ENCODE assay signal across 1 cellular context in genomic region chr11:73779084-73779902, GRCh38.
TF ChIP-seq lines count a peak whose summit lies in the region.

No MANE protein-coding gene starts in this region.

TF ChIP-seq in HepG2, 621 proteins besides CTCF, POLR2A, EP300 and RAD21 (continued from another document and continues in another):
- TF ChIP-seq ZBTB4 (CRISPR knock-in tag; IDR thresholded peaks at IDR 0.05; ENCODE audit: borderline replicate concordance) (peak; percentile 51; the same call in 1 of the 2 replicates), DMAP1 (CRISPR knock-in tag; IDR thresholded peaks at IDR 0.05) (peak; percentile 99), ZNF720 (CRISPR knock-in tag; IDR thresholded peaks at IDR 0.05) (no peak), SIX1 (CRISPR knock-in tag; IDR thresholded peaks at IDR 0.05; ENCODE audit: borderline replicate concordance) (no peak; the same call in 1 of the 2 replicates), ZBTB7B (CRISPR knock-in tag; IDR thresholded peaks at IDR 0.05) (peak; percentile 63; the same call in 1 of the 2 replicates), SRSF4 (IDR thresholded peaks at IDR 0.05; ENCODE audit: low read depth, low read length, poor library complexity, severe bottlenecking) (no peak), ZNF792 (CRISPR knock-in tag; IDR thresholded peaks at IDR 0.05) (peak; percentile 73), RORA (CRISPR knock-in tag; IDR thresholded peaks at IDR 0.05) (no peak), SMARCE1 (IDR thresholded peaks at IDR 0.05; ENCODE audit: borderline replicate concordance) (no peak), FOSL1 (CRISPR knock-in tag; IDR thresholded peaks at IDR 0.05; ENCODE audit: borderline replicate concordance) (peak; percentile 92), BCL6 (CRISPR knock-in tag; IDR thresholded peaks at IDR 0.05) (peak; percentile 21; the same call in 1 of the 2 replicates), KAT7 (CRISPR knock-in tag; IDR thresholded peaks at IDR 0.05; ENCODE audit: borderline replicate concordance) (no peak; the same call in 1 of the 2 replicates), ZNF407 (CRISPR knock-in tag; IDR thresholded peaks at IDR 0.05; ENCODE audit: not compliant biosample characterization) (no peak), KLF12 (CRISPR knock-in tag; IDR thresholded peaks at IDR 0.05; ENCODE audit: borderline replicate concordance) (0 out of 2 replicates have a peak, but pooled peaks have one; percentile 35), NFIB (CRISPR knock-in tag; IDR thresholded peaks at IDR 0.05; ENCODE audit: borderline replicate concordance) (no peak), MEF2D (CRISPR knock-in tag; IDR thresholded peaks at IDR 0.05) (peak; percentile 72; the same call in 1 of the 2 replicates), THAP7 (CRISPR knock-in tag; IDR thresholded peaks at IDR 0.05) (peak; percentile 100), ZNF101 (CRISPR knock-in tag; IDR thresholded peaks at IDR 0.05; ENCODE audit: borderline replicate concordance, low read depth) (no peak), ZGPAT (CRISPR knock-in tag; IDR thresholded peaks at IDR 0.05) (peak; percentile 61; the same call in 1 of the 2 replicates), ZNF562 (CRISPR knock-in tag; IDR thresholded peaks at IDR 0.05; ENCODE audit: borderline replicate concordance) (no peak), SUZ12 (IDR thresholded peaks at IDR 0.05; ENCODE audit: low read depth, low read length) (no peak), MTERF4 (CRISPR knock-in tag; IDR thresholded peaks at IDR 0.05) (no peak), PBX3 (CRISPR knock-in tag; IDR thresholded peaks at IDR 0.05; ENCODE audit: borderline replicate concordance) (no peak), ZNF891 (CRISPR knock-in tag; IDR thresholded peaks at IDR 0.05) (peak; percentile 28; the same call in 1 of the 2 replicates), POGZ (CRISPR knock-in tag; IDR thresholded peaks at IDR 0.05) (peak; percentile 80), KLF11 (CRISPR knock-in tag; IDR thresholded peaks at IDR 0.05) (no peak), ELF1 (CRISPR knock-in tag; IDR thresholded peaks at IDR 0.05) (peak; percentile 95), ZNF430 (CRISPR knock-in tag; IDR thresholded peaks at IDR 0.05) (no peak), ZNF574 (CRISPR knock-in tag; IDR thresholded peaks at IDR 0.05) (peak; percentile 73), MAFK (conservative IDR thresholded peaks at IDR 0.05 in 1 of 2, IDR thresholded peaks at IDR 0.05 in 1 of 2; ENCODE audit: low read length in 2 of 2) (peak in 1 of 2 experiments; percentile 29; a peak in 2 of 4 replicates), ZHX1 (CRISPR knock-in tag; IDR thresholded peaks at IDR 0.05; ENCODE audit: low read depth) (peak; percentile 77), NKX3-1 (CRISPR knock-in tag; IDR thresholded peaks at IDR 0.05) (0 out of 2 replicates have a peak, but pooled peaks have one; percentile 7), SALL2 (CRISPR knock-in tag; IDR thresholded peaks at IDR 0.05) (0 out of 2 replicates have a peak, but pooled peaks have one; percentile 28), MIER3 (CRISPR knock-in tag; IDR thresholded peaks at IDR 0.05; ENCODE audit: borderline replicate concordance) (peak; percentile 72; the same call in 1 of the 2 replicates)
